ENCODE assay signal across 18 cellular contexts in genomic region chr1:43052322-43052721, GRCh38.
"Had no signal": no experiment of that assay in that cellular context is flagged by ENCODE, and none has a peak within 500 bp of the region (broad histone marks: within the 10 kb centered on the region; RNA-seq: fewer than 3 reads in every experiment).

No MANE protein-coding gene starts in this region.

- FAIRE-seq: RCC 7860 had no signal

- ATAC-seq: activated CD8-positive, alpha-beta T cell treated with anti-CD3 and anti-CD28 coated beads, Interleukin-2, amount 10 ng/mL, durations not matched to agents 7 days and 5 days; PC-3 had no signal

- DNase-seq: activated CD4-positive, alpha-beta T cell treated with anti-CD3 and anti-CD28 coated beads for 48 hours; activated CD4-positive, alpha-beta T cell treated with anti-CD3 and anti-CD28 coated beads, Interleukin-2, amount 50 U/mL, for 4 hours; activated CD4-positive, CD25-positive, alpha-beta regulatory T cell treated with anti-CD3 and anti-CD28 coated beads, Interleukin-2, amount 50 U/mL, for 72 hours; activated CD8-positive, alpha-beta memory T cell treated with anti-CD3 and anti-CD28 coated beads, Interleukin-2, amount 50 U/mL, for 48 hours; activated CD8-positive, alpha-beta T cell treated with anti-CD3 and anti-CD28 coated beads, Interleukin-2, amount 10 ng/mL, durations not matched to agents 7 days and 5 days; activated naive CD4-positive, alpha-beta T cell; activated T-cell treated with anti-CD3 and anti-CD28 coated beads, Interleukin-2, amount 50 U/mL, for 1 hour; KBM-7; NCI-H1092; NCI-H1417; NCI-H1694; NCI-H2029; NCI-H2107; NCI-H510A treated with DMSO at 0.1 percent for 48 hours; NCI-H69; PC-3; SHP77 had no signal
